In genomic region chr13:70380809-70381208, GRCh38 we compare ENCODE assay signal across 25 cellular contexts.
"Had no signal": no experiment of that assay in that cellular context is flagged by ENCODE, and none has a peak within 500 bp of the region (broad histone marks: within the 10 kb centered on the region; RNA-seq: fewer than 3 reads in every experiment).

No MANE protein-coding gene starts in this region.

- DNase-seq: activated CD4-positive, alpha-beta memory T cell treated with anti-CD3 and anti-CD28 coated beads for 36 hours; activated CD4-positive, alpha-beta T cell treated with anti-CD3 and anti-CD28 coated beads, Interleukin-2, amount 10 ng/mL, durations not matched to agents 7 days and 5 days; activated CD4-positive, CD25-positive, alpha-beta regulatory T cell; activated CD8-positive, alpha-beta memory T cell treated with anti-CD3 and anti-CD28 coated beads for 24 hours; activated effector memory CD4-positive, alpha-beta T cell treated with anti-CD3 and anti-CD28 coated beads, Interleukin-2, amount 50 U/mL, for 16 hours; activated naive CD4-positive, alpha-beta T cell treated with Interleukin-2 at 50 U/mL for 16 hours; activated T-cell treated with anti-CD3 and anti-CD28 coated beads, Interleukin-2, amount 50 U/mL, for 4 hours; amygdala; MM.1S; NCI-H1105 treated with DMSO at 0.1 percent for 48 hours; NCI-H1436 treated with DMSO at 0.1 percent for 48 hours; NCI-H187; NCI-H2081; NCI-H446; NCI-H524; NCI-H774; NK-92 treated with Interleukin-12 subunit alpha and Interleukin-12 subunit beta, amount 100 ng/mL, for 24 hours; OCI-M1; RPMI8226; T-cell; T-helper 2 cell; T1000 had no signal

- H3K27ac ChIP-seq: SK-N-MC had no signal

- ATAC-seq: activated T-cell treated with anti-CD3 and anti-CD28 coated beads, Interleukin-2, amount 50 U/mL, for 4 hours; Panc1; Right ventricle myocardium inferior; T-cell had no signal

- H3K4me3 ChIP-seq: SK-N-MC had no signal
